8 cellular contexts compared by ENCODE assay signal in the genomic region with DNA sequence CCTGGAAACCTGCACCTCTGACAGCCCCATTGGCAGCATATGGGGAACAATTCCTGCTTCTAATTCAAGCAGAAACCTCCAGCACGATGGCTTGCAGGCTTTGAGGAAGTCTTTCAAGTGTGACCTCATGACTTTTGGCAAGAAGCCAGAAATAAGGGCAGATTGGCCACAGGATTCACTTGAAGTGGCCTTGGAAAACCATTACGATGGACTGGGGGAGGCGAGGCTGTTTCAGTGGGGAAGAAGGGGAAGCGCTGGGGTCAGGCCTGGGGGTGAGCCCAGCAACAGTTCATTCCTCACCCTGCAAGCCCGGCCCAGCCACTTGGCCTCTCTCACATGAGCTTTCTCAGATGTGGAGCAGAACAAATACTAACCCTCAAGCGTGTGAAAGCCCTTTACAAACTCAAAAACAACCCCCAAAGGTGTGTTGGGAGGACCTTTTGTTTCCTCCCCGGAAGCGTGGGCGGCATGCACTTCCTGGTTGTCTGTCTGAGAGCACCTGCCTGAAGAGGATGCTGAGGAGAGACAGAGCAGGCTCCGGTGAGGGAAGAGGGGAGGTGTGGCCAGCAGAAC. TPM values are rescaled to one million over a fixed set of nuclear protein-coding genes. Genes with fewer than 3 reads are reported as not detected.
DNase-seq lines count a peak whose midpoint lies in the region; ATAC-seq and TF ChIP-seq lines count a peak whose summit lies in the region.

No MANE protein-coding gene starts in this region.

- peaks cover 20% of the 10 kb centered on the region for H3K4me1 ChIP-seq in thymus (ENCODE audit: control insufficient read depth, insufficient read depth, low read length)

- H3K27me3 Mint-ChIP-seq in CD4-positive, alpha-beta T cell: no peaks in the 10 kb centered on the region
- H3K27me3 Mint-ChIP-seq in endothelial cell (ENCODE audit: unreplicated experiment): peaks cover 7% of the 10 kb centered on the region
- H3K27me3 Mint-ChIP-seq in nephron (ENCODE audit: low read depth): peaks cover 4% of the 10 kb centered on the region

- H3K9me3 Mint-ChIP-seq in CD4-positive, alpha-beta T cell: peaks cover 3% of the 10 kb centered on the region
- H3K9me3 Mint-ChIP-seq in endothelial cell (ENCODE audit: unreplicated experiment) (no peaks in the 10 kb centered on the region), nephron (peaks cover 7% of the 10 kb centered on the region)

- H3K27ac Mint-ChIP-seq in CD4-positive, alpha-beta T cell: peak overlapping the region; percentile 96
- H3K27ac Mint-ChIP-seq in endothelial cell (ENCODE audit: unreplicated experiment): peak overlapping the region; percentile 2
- peak overlapping the region; percentile 72 to 84 (median 72) for H3K27ac Mint-ChIP-seq in nephron

- 3% methylated on average over 10 of the region's 10 CpGs for WGBS in thymus

- H3K27ac ChIP-seq in CD4-positive, alpha-beta T cell (ENCODE audit: low read depth, low read length): peak overlapping the region; percentile 97
- peak overlapping the region; percentile 98 for H3K27ac ChIP-seq in thymus (ENCODE audit: low read depth)

- H3K4me1 Mint-ChIP-seq in CD4-positive, alpha-beta T cell (ENCODE audit: low read depth): peaks cover 81% of the 10 kb centered on the region
- H3K4me1 Mint-ChIP-seq in endothelial cell (ENCODE audit: unreplicated experiment): peaks cover 33% of the 10 kb centered on the region
- peaks cover 33% of the 10 kb centered on the region for H3K4me1 Mint-ChIP-seq in nephron

- POLR2A ChIA-PET in CD4-positive, alpha-beta T cell (lab: Charles Lee): interaction anchor here (0.7 to 12.6 kb wide), 18 partner anchors 8 to 71 kb away, joined by 3 to 253 read pairs (median 6); partner anchors contain the start of genes EEIG1 and SLC25A25

- peak; percentile 87 for ATAC-seq in CD4-positive, alpha-beta T cell (ENCODE audit: poor library complexity)
- peak; percentile 76 for ATAC-seq in GM21447 (IDR thresholded peaks at IDR 0.05; ENCODE audit: unreplicated experiment)
- ATAC-seq in GM19023 (IDR thresholded peaks at IDR 0.05; ENCODE audit: unreplicated experiment): no peak

- DNase-seq in CD4-positive, alpha-beta T cell: peak; percentile 82 to 94 (median 90)
- DNase-seq in NCI-H2227 (lab: John Stamatoyannopoulos, UW; ENCODE audit: unreplicated experiment) (peak; percentile 68), endothelial cell (ENCODE audit: low spot score) (peak; percentile 38)
- peak; percentile 93 to 94 for DNase-seq in activated CD4-positive, alpha-beta T cell treated with anti-CD3 and anti-CD28 coated beads, Interleukin-2, amount 50 U/mL, for 4 hours

- H3K36me3 Mint-ChIP-seq in CD4-positive, alpha-beta T cell (ENCODE audit: low read depth): peaks cover 4% of the 10 kb centered on the region
- peaks cover 3% of the 10 kb centered on the region for H3K36me3 Mint-ChIP-seq in endothelial cell (ENCODE audit: low read depth, unreplicated experiment)
- H3K36me3 Mint-ChIP-seq in nephron (ENCODE audit: low read depth): no peaks in the 10 kb centered on the region

- H3K4me3 ChIP-seq in thymus (ENCODE audit: low read length): no peak overlapping the region

- no peaks in the 10 kb centered on the region for H3K27me3 ChIP-seq in CD4-positive, alpha-beta T cell (ENCODE audit: control insufficient read depth, insufficient read depth, low read length)
- no peaks in the 10 kb centered on the region for H3K27me3 ChIP-seq in thymus (ENCODE audit: control insufficient read depth, insufficient read depth)

- H3K9me3 ChIP-seq in CD4-positive, alpha-beta T cell (ENCODE audit: control insufficient read depth, low read length): no peaks in the 10 kb centered on the region
- H3K9me3 ChIP-seq in thymus (ENCODE audit: control insufficient read depth): no peaks in the 10 kb centered on the region

- CTCF ChIA-PET in CD4-positive, alpha-beta T cell (lab: Charles Lee): interaction anchor here (1.3 to 2.8 kb wide), 4 partner anchors 20 to 52 kb away, joined by 4 to 14 read pairs (median 6); no protein-coding TSS in a partner anchor

- peak overlapping the region; percentile 76 for H3K4me3 Mint-ChIP-seq in CD4-positive, alpha-beta T cell
- peak overlapping the region; percentile 53 for H3K4me3 Mint-ChIP-seq in endothelial cell (ENCODE audit: unreplicated experiment)
- no peak overlapping the region for H3K4me3 Mint-ChIP-seq in nephron

- no peak for TF ChIP-seq CTCF in CD4-positive, alpha-beta T cell (IDR thresholded peaks at IDR 0.05)
- TF ChIP-seq CTCF in endothelial cell (IDR thresholded peaks at IDR 0.05; ENCODE audit: unreplicated experiment) (no peak), nephron (IDR thresholded peaks at IDR 0.05; ENCODE audit: unreplicated experiment in 3 of 3) (no peak)

- intact Hi-C loops in CD4-positive, alpha-beta T cell (cut with DNase I, micrococcal nuclease): loop anchor here (1.0 to 2.0 kb wide), 4 partner anchors 19 to 37 kb away; no protein-coding TSS in a partner anchor

- H3K36me3 ChIP-seq in thymus (ENCODE audit: control insufficient read depth, insufficient read depth): no peaks in the 10 kb centered on the region

RNA-seq across cellular contexts. Expression of gene EEIG1, which starts 26.9 kb away (rescaled TPM):
- total RNA-seq in CD4-positive, alpha-beta T cell: 100 to 1,000 TPM; 440 to 463 TPM
- 27.3 TPM for total RNA-seq in endothelial cell (ENCODE audit: unreplicated experiment)
- 51.4 TPM for polyA plus RNA-seq in thymus

RNA-seq across cellular contexts. Expression of gene NAIF1, which starts 59.5 kb away (rescaled TPM):
- 10 to 100 TPM; 11.5 to 16.8 TPM for total RNA-seq in CD4-positive, alpha-beta T cell
- total RNA-seq in endothelial cell (ENCODE audit: unreplicated experiment): 9.9 TPM
- 11.5 TPM for polyA plus RNA-seq in thymus

Comparison
In these comparisons a context has a peak if more than half of its experiments do, and no peak if none do; other contexts are left out.
1. DNase-seq: peak in every context shown above with its lines; median percentile 94 in activated CD4-positive, alpha-beta T cell treated with anti-CD3 and anti-CD28 coated beads, Interleukin-2, amount 50 U/mL, for 4 hours; 90 in CD4-positive, alpha-beta T cell; 68 in NCI-H2227; 38 in endothelial cell.
2. H3K27ac Mint-ChIP-seq: peak in every context shown above with its lines; median percentile 96 in CD4-positive, alpha-beta T cell; 72 in nephron; 2 in endothelial cell.
3. H3K4me3 Mint-ChIP-seq: peak in CD4-positive, alpha-beta T cell (single experiment) and endothelial cell (single experiment); none in nephron (0 of 3).
4. RNA of gene EEIG1, which starts 26.9 kb away (total RNA-seq): 440 to 463 TPM in CD4-positive, alpha-beta T cell; 27.3 TPM in endothelial cell (single experiment); every median in the first group is over 10 times any median in the second.